10 cellular contexts compared by ENCODE assay signal in genomic region chr1:7069888-7070287, GRCh38.
A peak's percentile ranks its signal among the peaks of the same experiment; 100 is the strongest.
DNase-seq lines count a peak whose midpoint lies in the region; ATAC-seq and TF ChIP-seq lines count a peak whose summit lies in the region.
"Had no signal": no experiment of that assay in that cellular context is flagged by ENCODE, and none has a peak within 500 bp of the region (broad histone marks: within the 10 kb centered on the region; RNA-seq: fewer than 3 reads in every experiment).

No MANE protein-coding gene starts in this region.

- TF ChIP-seq CTCF in heart left ventricle (IDR thresholded peaks at IDR 0.05) (no peak), omental fat pad (IDR thresholded peaks at IDR 0.05) (no peak)

- H3K4me1 ChIP-seq in heart left ventricle = peaks cover 0 to 7% (median 5%) of the 10 kb centered on the region in 12 donors
- H3K4me1 ChIP-seq: Caco-2 had no signal

- intact Hi-C loops in heart left ventricle (cut with DNase I) = loop anchor here (1.0 to 10.0 kb wide), 15 partner anchors 71 to 575 kb away; no protein-coding TSS in a partner anchor

- TF ChIP-seq POLR2A in heart left ventricle (IDR thresholded peaks at IDR 0.05) = no peak

- ATAC-seq in heart left ventricle = peak in 2 of 4 donors; percentile 13 to 31
- peak; percentile 24 for ATAC-seq in omental fat pad (ENCODE audit: low FRiP score)

- DNase-seq in AG20443 (ENCODE audit: low spot score) = peak; percentile 37
- peak; percentile 13 for DNase-seq in RPMI7951 (ENCODE audit: low read depth)
- no peak for DNase-seq in heart left ventricle
- no peak for DNase-seq in omental fat pad (ENCODE audit: low spot score)
- DNase-seq in activated naive CD4-positive, alpha-beta T cell (lab: John Stamatoyannopoulos, UW) = no peak
- no peak for DNase-seq in AML-193 (lab: John Stamatoyannopoulos, UW)
- no peak for DNase-seq in NCI-H1092 (lab: John Stamatoyannopoulos, UW)
- DNase-seq in NCI-H146 treated with DMSO at 0.1 percent for 48 hours (lab: John Stamatoyannopoulos, UW; ENCODE audit: unreplicated experiment) = no peak

- H3K9me3 ChIP-seq in heart left ventricle = no peaks in the 10 kb centered on the region
- H3K9me3 ChIP-seq: Caco-2 had no signal

- WGBS in heart left ventricle, 4 donors = 7 to 18% (median 12%) methylated on average over 23 of the region's 23 CpGs

- H3K4me3 ChIP-seq in heart left ventricle = peak overlapping the region in 11 of 12 donors; percentile 7 to 54 (median 33)
- H3K4me3 ChIP-seq: K562 had no signal

- H3K36me3 ChIP-seq in heart left ventricle = no peaks in the 10 kb centered on the region

- H3K27me3 ChIP-seq in heart left ventricle = peaks cover 0 to 5% (median 0%) of the 10 kb centered on the region in 9 donors

- no peak overlapping the region for H3K27ac ChIP-seq in heart left ventricle

Comparison
In these comparisons a context has a peak if more than half of its experiments do, and no peak if none do; other contexts are left out.
1. DNase-seq: peak in AG20443 (single experiment) and RPMI7951 (single experiment); none in heart left ventricle (0 of 5), omental fat pad (single experiment), activated naive CD4-positive, alpha-beta T cell (0 of 4), AML-193 (0 of 2), NCI-H1092 (single experiment) and NCI-H146 treated with DMSO at 0.1 percent for 48 hours (single experiment).